Comparison of ENCODE assay signal across 7 cellular contexts in the genomic region with DNA sequence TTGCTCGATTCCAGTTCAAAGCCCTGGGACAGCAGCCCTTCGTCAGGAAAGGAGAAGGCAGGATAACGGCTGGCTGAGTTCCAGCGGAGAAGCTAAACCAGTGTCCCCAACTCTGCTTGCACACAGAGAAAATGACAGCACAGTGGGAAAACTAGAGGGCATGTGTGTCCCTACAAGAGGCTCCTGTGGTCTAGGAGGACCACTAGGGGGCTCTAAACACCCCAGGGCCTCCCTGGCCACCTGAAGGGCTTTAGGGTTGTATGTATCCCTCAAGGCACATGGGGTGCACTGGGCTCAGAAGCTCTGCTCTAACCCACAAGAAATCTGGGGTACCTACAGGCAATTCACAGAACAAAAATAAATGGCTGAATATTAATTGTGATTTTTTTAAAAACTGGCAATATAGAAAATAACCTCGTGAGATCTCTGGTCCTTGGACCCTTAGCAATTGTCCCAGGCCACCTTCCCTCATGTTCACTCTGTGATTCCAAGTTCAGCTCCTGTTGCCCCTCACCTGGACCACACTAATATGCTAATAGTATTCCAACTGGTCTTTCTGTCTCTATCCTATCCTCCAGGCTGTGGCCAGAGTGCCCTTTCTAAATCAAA. TPM values are rescaled to one million over a fixed set of nuclear protein-coding genes. Genes with fewer than 3 reads are reported as not detected.
A peak's percentile ranks its signal among the peaks of the same experiment; 100 is the strongest.
DNase-seq lines count a peak whose midpoint lies in the region; TF ChIP-seq lines count a peak whose summit lies in the region.

No MANE protein-coding gene starts in this region.

- in situ Hi-C loops in GM23248 (cut with MboI): no loop called here

- H3K4me1 Mint-ChIP-seq in chondrocyte (ENCODE audit: low read depth): no peaks in the 10 kb centered on the region

- WGBS in GM23248 (ENCODE audit: low coverage in 1 of 2, low lambda C conversion rate in 2 of 2, missing lambda C conversion rate in 2 of 2), 2 experiments: 80 to 83% methylated on average over 5 of the region's 5 CpGs

- H4K20me1 ChIP-seq in GM23248 (ENCODE audit: insufficient read depth): no peaks in the 10 kb centered on the region

- no peak overlapping the region for H3K4me2 ChIP-seq in GM23248 (ENCODE audit: unreplicated experiment)

- H3K9ac ChIP-seq in GM23248: no peak overlapping the region

- H3K9me2 ChIP-seq in GM23248 (ENCODE audit: insufficient read depth): no peaks in the 10 kb centered on the region

- no peaks in the 10 kb centered on the region for H3K9me3 ChIP-seq in GM23248 (ENCODE audit: low read depth)

- peak; percentile 80 for TF ChIP-seq CTCF in chondrocyte (IDR thresholded peaks at IDR 0.05)

- DNase-seq in DMS114 treated with DMSO at 0.1 percent for 48 hours (lab: John Stamatoyannopoulos, UW; ENCODE audit: unreplicated experiment) (peak; percentile 6), GM23248 (peak; percentile 59), RKO (ENCODE audit: low spot score) (peak; percentile 49), chondrocyte (ENCODE audit: low spot score) (no peak), lung microvascular endothelial cell (ENCODE audit: low read depth in 2 of 2) (peak; percentile 54 to 70), DMS153 (lab: John Stamatoyannopoulos, UW) (no peak), NCI-H345 (lab: John Stamatoyannopoulos, UW) (no peak)

- peaks cover 54% of the 10 kb centered on the region for H3F3A ChIP-seq in GM23248 (ENCODE audit: insufficient read depth)

- H2AFZ ChIP-seq in GM23248: no peak overlapping the region

- no peaks in the 10 kb centered on the region for H3K9me3 Mint-ChIP-seq in chondrocyte (ENCODE audit: low read depth)

- no peak overlapping the region for H3K4me3 Mint-ChIP-seq in chondrocyte (ENCODE audit: unreplicated experiment)

- H3K27me3 ChIP-seq in GM23248 (replicated peaks; ENCODE audit: insufficient read depth): no peaks in the 10 kb centered on the region

- peaks cover 96% of the 10 kb centered on the region for H3K36me3 ChIP-seq in GM23248 (ENCODE audit: low read depth)

- no peak overlapping the region for H3K4me3 ChIP-seq in GM23248

- H3K27ac ChIP-seq in GM23248: no peak overlapping the region

- H3K27me3 Mint-ChIP-seq in chondrocyte (ENCODE audit: low read depth): no peaks in the 10 kb centered on the region

- peak overlapping the region; percentile 23 for H3K27ac Mint-ChIP-seq in chondrocyte (ENCODE audit: unreplicated experiment)

- H3K36me3 Mint-ChIP-seq in chondrocyte (ENCODE audit: low read depth): peaks cover 66% of the 10 kb centered on the region

- H3K79me2 ChIP-seq in GM23248 (ENCODE audit: insufficient read depth): peaks cover 9% of the 10 kb centered on the region; the same call in 1 of the 2 replicates

- H3K4me1 ChIP-seq in GM23248 (ENCODE audit: insufficient read depth): no peaks in the 10 kb centered on the region

RNA-seq across cellular contexts. Expression of gene STAT1, which starts 17.5 kb away (rescaled TPM):
- 227 and 232 TPM in 2 replicates for total RNA-seq in GM23248 (2014; rRNA removed; shearing (Covaris generic))
- 237 and 238 TPM in 2 replicates for polyA plus RNA-seq in GM23248 (2016; fragmentation: Nextera tagmentation; extraction: Ambion mirVana)
- total RNA-seq in chondrocyte: 71.5 to 143 TPM (median 140 TPM) in 3 replicates
- total RNA-seq in lung microvascular endothelial cell: 68.9 and 124 TPM in 2 replicates

Comparison
In these comparisons a context has a peak if more than half of its experiments do, and no peak if none do; other contexts are left out.
1. DNase-seq: peak in DMS114 treated with DMSO at 0.1 percent for 48 hours (single experiment), GM23248 (single experiment), RKO (single experiment) and lung microvascular endothelial cell (2 of 2); none in chondrocyte (single experiment), DMS153 (single experiment) and NCI-H345 (single experiment).